In the genomic region with DNA sequence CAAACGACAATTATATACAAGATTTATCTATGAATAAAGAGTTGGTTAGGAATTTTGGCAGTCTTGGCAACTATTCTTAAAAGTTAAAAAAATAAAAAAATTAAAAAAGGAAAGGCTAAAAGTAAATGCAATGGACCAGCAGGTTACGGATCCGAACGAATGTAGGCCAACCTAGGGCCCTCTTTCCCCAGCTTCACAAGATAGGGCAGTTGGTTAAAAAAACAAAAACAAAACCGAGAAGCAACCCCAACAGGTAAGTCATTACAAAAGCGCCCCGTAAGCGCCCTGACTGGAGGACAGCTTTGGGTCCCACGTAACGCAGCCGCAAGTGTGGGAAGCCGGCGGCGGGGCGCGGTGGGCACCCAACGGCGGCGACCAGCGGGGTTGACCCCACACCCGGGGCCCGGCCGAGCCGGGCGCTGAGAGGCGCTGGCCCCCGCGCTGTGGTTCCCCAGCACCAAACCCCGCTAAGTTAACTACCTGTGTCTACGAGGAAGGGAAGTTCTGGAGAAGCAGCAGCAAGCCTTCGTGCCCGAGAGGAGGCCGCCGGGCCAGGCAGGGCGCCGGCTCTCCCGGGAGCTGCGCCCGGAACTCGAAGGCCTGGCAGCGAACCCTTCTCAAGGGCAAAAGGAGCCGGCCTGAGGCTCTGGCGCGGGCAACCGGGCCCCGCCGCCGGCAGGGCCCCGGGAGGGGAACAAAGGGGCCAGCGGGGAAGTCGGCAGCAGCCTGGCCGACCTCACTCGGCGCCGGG, we compare ENCODE assay signal across 8 cellular contexts. TPM values are rescaled to one million over a fixed set of nuclear protein-coding genes. Genes with fewer than 3 reads are reported as not detected.
DNase-seq lines count a peak whose midpoint lies in the region; ATAC-seq and TF ChIP-seq lines count a peak whose summit lies in the region.

No MANE protein-coding gene starts in this region.

- peak; percentile 18 for ATAC-seq in HG02885 (IDR thresholded peaks at IDR 0.05; ENCODE audit: poor library complexity, unreplicated experiment)

- TF ChIP-seq POLR2A in uterus (IDR thresholded peaks at IDR 0.05) = no peak

- no peak for TF ChIP-seq CTCF in OCI-LY7 (conservative IDR thresholded peaks at IDR 0.05; ENCODE audit: low read length)
- TF ChIP-seq CTCF in glutamatergic neuron (IDR thresholded peaks at IDR 0.05; ENCODE audit: partially characterized antibody, unreplicated experiment) = no peak
- TF ChIP-seq CTCF in uterus (IDR thresholded peaks at IDR 0.05) = no peak

- peaks cover 5% of the 10 kb centered on the region for H3K9me3 Mint-ChIP-seq in glutamatergic neuron (ENCODE audit: unreplicated experiment)

- no peaks in the 10 kb centered on the region for H3K27me3 ChIP-seq in uterus

- H3K9me2 ChIP-seq in OCI-LY7 (ENCODE audit: insufficient read depth, low read length) = no peaks in the 10 kb centered on the region

- BruUV-seq in OCI-LY7 (replicated peaks; lab: Mats Ljungman, UMichigan) = no TSS peak

- H3K4me1 ChIP-seq in OCI-LY7 (ENCODE audit: insufficient read depth, low read length, poor library complexity, severe bottlenecking) (peaks cover 23% of the 10 kb centered on the region), uterus (no peaks in the 10 kb centered on the region)

- H4K20me1 ChIP-seq in OCI-LY7 (ENCODE audit: insufficient read depth, low read length) = peaks cover 13% of the 10 kb centered on the region

- DNase-seq in NCI-H510A treated with DMSO at 0.1 percent for 48 hours (lab: John Stamatoyannopoulos, UW) (peak; percentile 41), NCI-H510A (lab: John Stamatoyannopoulos, UW) (no peak), OCI-LY7 (ENCODE audit: low spot score) (peak; percentile 69), glutamatergic neuron (peak; percentile 44), posterior cingulate gyrus (peak in 6 of 10 donors; percentile 11 to 86 (median 26)), uterus (peak in 1 of 2 donors; percentile 39)
- DNase-seq in activated gamma-delta T cell treated with anti-CD3 and anti-CD28 coated beads, Interleukin-2, amount 50 U/mL, for 16 hours (ENCODE audit: low read depth) = peak; percentile 26

- H2AFZ ChIP-seq in OCI-LY7 (ENCODE audit: low read length) = peak overlapping the region; percentile 87

- intact Hi-C loops in OCI-LY7 (cut with micrococcal nuclease; ENCODE audit: unreplicated experiment) = loop anchor here (2.0 to 5.0 kb wide), 5 partner anchors 150 to 996 kb away; a partner anchor contains a TSS
- intact Hi-C loops in posterior cingulate gyrus (cut with DNase I) = loop anchor here (5.0 kb wide), 2 partner anchors 151 to 179 kb away; a partner anchor contains a TSS
- intact Hi-C loops in uterus (cut with DNase I; ENCODE audit: low total_unique reads) = no loop called here

- peak overlapping the region; percentile 96 for H3K4me3 ChIP-seq in OCI-LY7 (ENCODE audit: low read depth, low read length, poor library complexity, severe bottlenecking)
- H3K4me3 ChIP-seq in uterus = peak overlapping the region; percentile 67 to 76

- CTCF ChIA-PET in OCI-LY7 (lab: Charles Lee; ENCODE audit: unreplicated experiment) = interaction anchor here (0.9 to 1.4 kb wide), 2 partner anchors 22 to 156 kb away, joined by 3 read pairs; no protein-coding TSS in a partner anchor

- peak overlapping the region; percentile 69 for H3K4me2 ChIP-seq in OCI-LY7 (ENCODE audit: low read length)

- H3K27ac Mint-ChIP-seq in glutamatergic neuron (ENCODE audit: unreplicated experiment) = peak overlapping the region; percentile 86

- H3K4me1 Mint-ChIP-seq in glutamatergic neuron (ENCODE audit: low read depth, unreplicated experiment) = peaks cover 17% of the 10 kb centered on the region

- H3K79me2 ChIP-seq in OCI-LY7 (ENCODE audit: insufficient read depth, low read depth, low read length) = peaks cover 50% of the 10 kb centered on the region

- peaks cover 40% of the 10 kb centered on the region for H3K36me3 ChIP-seq in OCI-LY7 (ENCODE audit: insufficient read depth, low read length)
- H3K36me3 ChIP-seq in uterus = no peaks in the 10 kb centered on the region

- H3K9me3 ChIP-seq in OCI-LY7 (ENCODE audit: low read length) (no peaks in the 10 kb centered on the region), uterus (no peaks in the 10 kb centered on the region)

- peak overlapping the region; percentile 88 for H3K27ac ChIP-seq in OCI-LY7 (ENCODE audit: low read depth, low read length, poor library complexity, severe bottlenecking)
- peak overlapping the region; percentile 97 to 98 for H3K27ac ChIP-seq in uterus

- H3K27me3 Mint-ChIP-seq in glutamatergic neuron (ENCODE audit: unreplicated experiment) = peaks cover 7% of the 10 kb centered on the region

- H3K36me3 Mint-ChIP-seq in glutamatergic neuron (ENCODE audit: unreplicated experiment) = no peaks in the 10 kb centered on the region

- H3K4me3 Mint-ChIP-seq in glutamatergic neuron (ENCODE audit: unreplicated experiment) = peak overlapping the region; percentile 88

- POLR2A ChIA-PET in OCI-LY7 (lab: Charles Lee) = interaction anchor here (0.5 to 2.1 kb wide), 5 partner anchors 9 to 585 kb away, joined by 3 to 7 read pairs (median 4); a partner anchor contains a TSS

RNA-seq across cellular contexts. Expression of a gene that starts 0.9 kb away (rescaled TPM):
- 90.3 and 119 TPM in 2 replicates for total RNA-seq in OCI-LY7 (2014; rRNA removed; shearing (Covaris generic))
- total RNA-seq in OCI-LY7 (2022) = 126 and 127 TPM in 2 replicates
- 165 TPM for total RNA-seq in glutamatergic neuron (ENCODE audit: unreplicated experiment)
- 100 to 1,000 TPM in 3 of 4 donors, 10 to 100 TPM in 1; 99.4 to 434 (median 307) TPM for total RNA-seq in uterus
